In the genomic region with DNA sequence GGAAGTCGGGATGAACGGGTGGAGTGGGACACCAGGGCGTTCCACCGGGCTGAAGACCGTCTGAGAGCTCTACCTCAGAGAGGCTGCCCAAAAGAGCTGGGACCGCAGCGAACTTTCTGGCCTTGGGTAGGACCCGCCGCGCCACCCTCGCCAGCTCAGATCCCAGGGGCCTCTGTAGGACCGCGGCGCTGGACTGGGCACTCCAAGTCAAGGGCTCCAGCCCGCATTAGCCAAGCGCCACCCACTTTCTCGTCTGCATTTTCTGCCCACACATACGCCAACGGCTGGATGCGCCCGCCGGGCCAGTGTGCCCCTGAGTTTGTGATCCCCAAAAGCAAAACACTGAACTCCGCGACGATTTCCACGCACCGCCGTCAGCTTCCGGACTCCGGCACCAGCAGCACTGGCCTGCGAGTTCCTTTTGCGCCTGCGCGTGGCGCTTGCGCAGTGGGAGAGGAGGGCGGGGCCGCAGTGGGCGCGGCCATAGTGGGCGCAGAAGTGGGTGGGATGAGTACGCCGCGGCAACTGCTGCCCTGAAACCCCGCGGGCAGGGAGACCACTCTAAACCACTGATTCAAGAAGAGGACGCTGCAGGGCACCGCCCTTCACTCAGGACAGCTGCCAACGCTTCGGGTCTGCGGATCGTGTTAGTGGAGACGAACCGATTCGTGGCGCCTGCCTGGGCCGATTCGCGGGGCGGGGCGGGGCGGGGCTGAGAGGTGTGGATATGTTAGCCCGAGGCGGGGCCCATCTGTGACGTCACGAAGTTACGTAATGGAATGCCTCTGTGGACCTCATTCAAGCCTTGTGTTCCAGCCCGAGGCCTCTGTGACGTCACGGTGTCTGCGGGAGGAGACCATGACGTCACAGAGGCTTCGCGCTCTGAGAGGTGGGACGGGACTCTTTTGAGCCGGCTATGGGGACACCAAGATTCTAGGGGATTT, we compare ENCODE assay signal across 1 cellular context.
TF ChIP-seq lines count a peak whose summit lies in the region.

No MANE protein-coding gene starts in this region.

TF ChIP-seq in HepG2, 621 proteins besides CTCF, POLR2A, EP300 and RAD21 (continued from another document and continues in another):
- peak; percentile 84 for TF ChIP-seq ZNF883 (CRISPR knock-in tag; IDR thresholded peaks at IDR 0.05; ENCODE audit: not compliant biosample characterization)
- TF ChIP-seq ZNF484 (CRISPR knock-in tag; IDR thresholded peaks at IDR 0.05; ENCODE audit: borderline replicate concordance, low read depth): no peak
- no peak for TF ChIP-seq NBN (conservative IDR thresholded peaks at IDR 0.05)
- TF ChIP-seq REPIN1 (CRISPR knock-in tag; IDR thresholded peaks at IDR 0.05; ENCODE audit: borderline replicate concordance, low read depth): peak; percentile 82
- TF ChIP-seq, protein P1, sequence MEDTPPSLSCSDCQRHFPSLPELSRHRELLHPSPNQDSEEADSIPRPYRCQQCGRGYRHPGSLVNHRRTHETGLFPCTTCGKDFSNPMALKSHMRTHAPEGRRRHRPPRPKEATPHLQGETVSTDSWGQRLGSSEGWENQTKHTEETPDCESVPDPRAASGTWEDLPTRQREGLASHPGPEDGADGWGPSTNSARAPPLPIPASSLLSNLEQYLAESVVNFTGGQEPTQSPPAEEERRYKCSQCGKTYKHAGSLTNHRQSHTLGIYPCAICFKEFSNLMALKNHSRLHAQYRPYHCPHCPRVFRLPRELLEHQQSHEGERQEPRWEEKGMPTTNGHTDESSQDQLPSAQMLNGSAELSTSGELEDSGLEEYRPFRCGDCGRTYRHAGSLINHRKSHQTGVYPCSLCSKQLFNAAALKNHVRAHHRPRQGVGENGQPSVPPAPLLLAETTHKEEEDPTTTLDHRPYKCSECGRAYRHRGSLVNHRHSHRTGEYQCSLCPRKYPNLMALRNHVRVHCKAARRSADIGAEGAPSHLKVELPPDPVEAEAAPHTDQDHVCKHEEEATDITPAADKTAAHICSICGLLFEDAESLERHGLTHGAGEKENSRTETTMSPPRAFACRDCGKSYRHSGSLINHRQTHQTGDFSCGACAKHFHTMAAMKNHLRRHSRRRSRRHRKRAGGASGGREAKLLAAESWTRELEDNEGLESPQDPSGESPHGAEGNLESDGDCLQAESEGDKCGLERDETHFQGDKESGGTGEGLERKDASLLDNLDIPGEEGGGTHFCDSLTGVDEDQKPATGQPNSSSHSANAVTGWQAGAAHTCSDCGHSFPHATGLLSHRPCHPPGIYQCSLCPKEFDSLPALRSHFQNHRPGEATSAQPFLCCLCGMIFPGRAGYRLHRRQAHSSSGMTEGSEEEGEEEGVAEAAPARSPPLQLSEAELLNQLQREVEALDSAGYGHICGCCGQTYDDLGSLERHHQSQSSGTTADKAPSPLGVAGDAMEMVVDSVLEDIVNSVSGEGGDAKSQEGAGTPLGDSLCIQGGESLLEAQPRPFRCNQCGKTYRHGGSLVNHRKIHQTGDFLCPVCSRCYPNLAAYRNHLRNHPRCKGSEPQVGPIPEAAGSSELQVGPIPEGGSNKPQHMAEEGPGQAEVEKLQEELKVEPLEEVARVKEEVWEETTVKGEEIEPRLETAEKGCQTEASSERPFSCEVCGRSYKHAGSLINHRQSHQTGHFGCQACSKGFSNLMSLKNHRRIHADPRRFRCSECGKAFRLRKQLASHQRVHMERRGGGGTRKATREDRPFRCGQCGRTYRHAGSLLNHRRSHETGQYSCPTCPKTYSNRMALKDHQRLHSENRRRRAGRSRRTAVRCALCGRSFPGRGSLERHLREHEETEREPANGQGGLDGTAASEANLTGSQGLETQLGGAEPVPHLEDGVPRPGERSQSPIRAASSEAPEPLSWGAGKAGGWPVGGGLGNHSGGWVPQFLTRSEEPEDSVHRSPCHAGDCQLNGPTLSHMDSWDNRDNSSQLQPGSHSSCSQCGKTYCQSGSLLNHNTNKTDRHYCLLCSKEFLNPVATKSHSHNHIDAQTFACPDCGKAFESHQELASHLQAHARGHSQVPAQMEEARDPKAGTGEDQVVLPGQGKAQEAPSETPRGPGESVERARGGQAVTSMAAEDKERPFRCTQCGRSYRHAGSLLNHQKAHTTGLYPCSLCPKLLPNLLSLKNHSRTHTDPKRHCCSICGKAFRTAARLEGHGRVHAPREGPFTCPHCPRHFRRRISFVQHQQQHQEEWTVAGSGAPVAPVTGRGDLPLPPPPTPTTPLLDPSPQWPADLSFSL (CRISPR knock-in tag; IDR thresholded peaks at IDR 0.05): no peak; the same call in 1 of the 2 replicates
- TF ChIP-seq NFE2L1 (CRISPR knock-in tag; IDR thresholded peaks at IDR 0.05; ENCODE audit: borderline replicate concordance): no peak; the same call in 1 of the 2 replicates
- TF ChIP-seq, protein P2, sequence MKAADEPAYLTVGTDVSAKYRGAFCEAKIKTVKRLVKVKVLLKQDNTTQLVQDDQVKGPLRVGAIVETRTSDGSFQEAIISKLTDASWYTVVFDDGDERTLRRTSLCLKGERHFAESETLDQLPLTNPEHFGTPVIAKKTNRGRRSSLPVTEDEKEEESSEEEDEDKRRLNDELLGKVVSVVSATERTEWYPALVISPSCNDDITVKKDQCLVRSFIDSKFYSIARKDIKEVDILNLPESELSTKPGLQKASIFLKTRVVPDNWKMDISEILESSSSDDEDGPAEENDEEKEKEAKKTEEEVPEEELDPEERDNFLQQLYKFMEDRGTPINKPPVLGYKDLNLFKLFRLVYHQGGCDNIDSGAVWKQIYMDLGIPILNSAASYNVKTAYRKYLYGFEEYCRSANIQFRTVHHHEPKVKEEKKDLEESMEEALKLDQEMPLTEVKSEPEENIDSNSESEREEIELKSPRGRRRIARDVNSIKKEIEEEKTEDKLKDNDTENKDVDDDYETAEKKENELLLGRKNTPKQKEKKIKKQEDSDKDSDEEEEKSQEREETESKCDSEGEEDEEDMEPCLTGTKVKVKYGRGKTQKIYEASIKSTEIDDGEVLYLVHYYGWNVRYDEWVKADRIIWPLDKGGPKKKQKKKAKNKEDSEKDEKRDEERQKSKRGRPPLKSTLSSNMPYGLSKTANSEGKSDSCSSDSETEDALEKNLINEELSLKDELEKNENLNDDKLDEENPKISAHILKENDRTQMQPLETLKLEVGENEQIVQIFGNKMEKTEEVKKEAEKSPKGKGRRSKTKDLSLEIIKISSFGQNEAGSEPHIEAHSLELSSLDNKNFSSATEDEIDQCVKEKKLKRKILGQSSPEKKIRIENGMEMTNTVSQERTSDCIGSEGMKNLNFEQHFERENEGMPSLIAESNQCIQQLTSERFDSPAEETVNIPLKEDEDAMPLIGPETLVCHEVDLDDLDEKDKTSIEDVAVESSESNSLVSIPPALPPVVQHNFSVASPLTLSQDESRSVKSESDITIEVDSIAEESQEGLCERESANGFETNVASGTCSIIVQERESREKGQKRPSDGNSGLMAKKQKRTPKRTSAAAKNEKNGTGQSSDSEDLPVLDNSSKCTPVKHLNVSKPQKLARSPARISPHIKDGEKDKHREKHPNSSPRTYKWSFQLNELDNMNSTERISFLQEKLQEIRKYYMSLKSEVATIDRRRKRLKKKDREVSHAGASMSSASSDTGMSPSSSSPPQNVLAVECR (CRISPR knock-in tag; IDR thresholded peaks at IDR 0.05; ENCODE audit: borderline replicate concordance): peak; percentile 88; the same call in 1 of the 2 replicates
- no peak for TF ChIP-seq MAFG (CRISPR knock-in tag; IDR thresholded peaks at IDR 0.05)
- TF ChIP-seq, protein P3, sequence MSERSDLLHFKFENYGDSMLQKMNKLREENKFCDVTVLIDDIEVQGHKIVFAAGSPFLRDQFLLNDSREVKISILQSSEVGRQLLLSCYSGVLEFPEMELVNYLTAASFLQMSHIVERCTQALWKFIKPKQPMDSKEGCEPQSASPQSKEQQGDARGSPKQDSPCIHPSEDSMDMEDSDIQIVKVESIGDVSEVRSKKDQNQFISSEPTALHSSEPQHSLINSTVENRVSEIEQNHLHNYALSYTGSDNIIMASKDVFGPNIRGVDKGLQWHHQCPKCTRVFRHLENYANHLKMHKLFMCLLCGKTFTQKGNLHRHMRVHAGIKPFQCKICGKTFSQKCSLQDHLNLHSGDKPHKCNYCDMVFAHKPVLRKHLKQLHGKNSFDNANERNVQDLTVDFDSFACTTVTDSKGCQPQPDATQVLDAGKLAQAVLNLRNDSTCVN (CRISPR knock-in tag; IDR thresholded peaks at IDR 0.05; ENCODE audit: borderline replicate concordance): peak; percentile 88; the same call in 1 of the 2 replicates
- no peak for TF ChIP-seq LCORL (IDR thresholded peaks at IDR 0.05)
- TF ChIP-seq LCORL (CRISPR knock-in tag; IDR thresholded peaks at IDR 0.05): peak; percentile 78
- TF ChIP-seq, protein P4, sequence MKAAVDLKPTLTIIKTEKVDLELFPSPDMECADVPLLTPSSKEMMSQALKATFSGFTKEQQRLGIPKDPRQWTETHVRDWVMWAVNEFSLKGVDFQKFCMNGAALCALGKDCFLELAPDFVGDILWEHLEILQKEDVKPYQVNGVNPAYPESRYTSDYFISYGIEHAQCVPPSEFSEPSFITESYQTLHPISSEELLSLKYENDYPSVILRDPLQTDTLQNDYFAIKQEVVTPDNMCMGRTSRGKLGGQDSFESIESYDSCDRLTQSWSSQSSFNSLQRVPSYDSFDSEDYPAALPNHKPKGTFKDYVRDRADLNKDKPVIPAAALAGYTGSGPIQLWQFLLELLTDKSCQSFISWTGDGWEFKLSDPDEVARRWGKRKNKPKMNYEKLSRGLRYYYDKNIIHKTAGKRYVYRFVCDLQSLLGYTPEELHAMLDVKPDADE (CRISPR knock-in tag; IDR thresholded peaks at IDR 0.05): peak; percentile 91
- no peak for TF ChIP-seq U2AF1 (optimal IDR thresholded peaks at IDR 0.05; ENCODE audit: low read depth, low read length)
- TF ChIP-seq CHD4 (IDR thresholded peaks at IDR 0.05; ENCODE audit: borderline replicate concordance, low read length): peak; percentile 44; the same call in 1 of the 2 replicates
- TF ChIP-seq EED (CRISPR knock-in tag; IDR thresholded peaks at IDR 0.05): peak; percentile 85
- peak; percentile 74; the same call in 1 of the 2 replicates for TF ChIP-seq ZNF766 (CRISPR knock-in tag; IDR thresholded peaks at IDR 0.05; ENCODE audit: borderline replicate concordance)
- TF ChIP-seq ZNF564 (CRISPR knock-in tag; IDR thresholded peaks at IDR 0.05): no peak; the same call in 1 of the 2 replicates
- no peak for TF ChIP-seq ZNF616 (CRISPR knock-in tag; IDR thresholded peaks at IDR 0.05; ENCODE audit: low read depth)
- TF ChIP-seq POGZ (CRISPR knock-in tag; IDR thresholded peaks at IDR 0.05): peak; percentile 88
- TF ChIP-seq ZNF24 (IDR thresholded peaks at IDR 0.05): 0 out of 2 replicates have a peak, but pooled peaks have one; percentile 33
- TF ChIP-seq, protein P5, sequence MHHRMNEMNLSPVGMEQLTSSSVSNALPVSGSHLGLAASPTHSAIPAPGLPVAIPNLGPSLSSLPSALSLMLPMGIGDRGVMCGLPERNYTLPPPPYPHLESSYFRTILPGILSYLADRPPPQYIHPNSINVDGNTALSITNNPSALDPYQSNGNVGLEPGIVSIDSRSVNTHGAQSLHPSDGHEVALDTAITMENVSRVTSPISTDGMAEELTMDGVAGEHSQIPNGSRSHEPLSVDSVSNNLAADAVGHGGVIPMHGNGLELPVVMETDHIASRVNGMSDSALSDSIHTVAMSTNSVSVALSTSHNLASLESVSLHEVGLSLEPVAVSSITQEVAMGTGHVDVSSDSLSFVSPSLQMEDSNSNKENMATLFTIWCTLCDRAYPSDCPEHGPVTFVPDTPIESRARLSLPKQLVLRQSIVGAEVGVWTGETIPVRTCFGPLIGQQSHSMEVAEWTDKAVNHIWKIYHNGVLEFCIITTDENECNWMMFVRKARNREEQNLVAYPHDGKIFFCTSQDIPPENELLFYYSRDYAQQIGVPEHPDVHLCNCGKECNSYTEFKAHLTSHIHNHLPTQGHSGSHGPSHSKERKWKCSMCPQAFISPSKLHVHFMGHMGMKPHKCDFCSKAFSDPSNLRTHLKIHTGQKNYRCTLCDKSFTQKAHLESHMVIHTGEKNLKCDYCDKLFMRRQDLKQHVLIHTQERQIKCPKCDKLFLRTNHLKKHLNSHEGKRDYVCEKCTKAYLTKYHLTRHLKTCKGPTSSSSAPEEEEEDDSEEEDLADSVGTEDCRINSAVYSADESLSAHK (CRISPR knock-in tag; IDR thresholded peaks at IDR 0.05; ENCODE audit: borderline replicate concordance): 0 out of 2 replicates have a peak, but pooled peaks have one; percentile 28
- peak; percentile 85 for TF ChIP-seq ETV5 (CRISPR knock-in tag; IDR thresholded peaks at IDR 0.05; ENCODE audit: borderline replicate concordance)
- TF ChIP-seq CBFB (CRISPR knock-in tag; IDR thresholded peaks at IDR 0.05): peak; percentile 74
- TF ChIP-seq SALL1 (CRISPR knock-in tag; IDR thresholded peaks at IDR 0.05): peak; percentile 93
- TF ChIP-seq ZNF652 (CRISPR knock-in tag; IDR thresholded peaks at IDR 0.05; ENCODE audit: borderline replicate concordance, low read depth): 0 out of 2 replicates have a peak, but pooled peaks have one; percentile 11
- TF ChIP-seq ZFP37 (CRISPR knock-in tag; IDR thresholded peaks at IDR 0.05; ENCODE audit: borderline replicate concordance): 0 out of 2 replicates have a peak, but pooled peaks have one; percentile 15
- TF ChIP-seq, protein P6, sequence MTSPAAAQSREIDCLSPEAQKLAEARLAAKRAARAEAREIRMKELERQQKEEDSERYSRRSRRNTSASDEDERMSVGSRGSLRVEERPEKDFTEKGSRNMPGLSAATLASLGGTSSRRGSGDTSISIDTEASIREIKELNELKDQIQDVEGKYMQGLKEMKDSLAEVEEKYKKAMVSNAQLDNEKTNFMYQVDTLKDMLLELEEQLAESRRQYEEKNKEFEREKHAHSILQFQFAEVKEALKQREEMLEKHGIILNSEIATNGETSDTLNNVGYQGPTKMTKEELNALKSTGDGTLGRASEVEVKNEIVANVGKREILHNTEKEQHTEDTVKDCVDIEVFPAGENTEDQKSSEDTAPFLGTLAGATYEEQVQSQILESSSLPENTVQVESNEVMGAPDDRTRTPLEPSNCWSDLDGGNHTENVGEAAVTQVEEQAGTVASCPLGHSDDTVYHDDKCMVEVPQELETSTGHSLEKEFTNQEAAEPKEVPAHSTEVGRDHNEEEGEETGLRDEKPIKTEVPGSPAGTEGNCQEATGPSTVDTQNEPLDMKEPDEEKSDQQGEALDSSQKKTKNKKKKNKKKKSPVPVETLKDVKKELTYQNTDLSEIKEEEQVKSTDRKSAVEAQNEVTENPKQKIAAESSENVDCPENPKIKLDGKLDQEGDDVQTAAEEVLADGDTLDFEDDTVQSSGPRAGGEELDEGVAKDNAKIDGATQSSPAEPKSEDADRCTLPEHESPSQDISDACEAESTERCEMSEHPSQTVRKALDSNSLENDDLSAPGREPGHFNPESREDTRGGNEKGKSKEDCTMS (CRISPR knock-in tag; conservative IDR thresholded peaks at IDR 0.05): peak; percentile 76
- TF ChIP-seq, protein P7, sequence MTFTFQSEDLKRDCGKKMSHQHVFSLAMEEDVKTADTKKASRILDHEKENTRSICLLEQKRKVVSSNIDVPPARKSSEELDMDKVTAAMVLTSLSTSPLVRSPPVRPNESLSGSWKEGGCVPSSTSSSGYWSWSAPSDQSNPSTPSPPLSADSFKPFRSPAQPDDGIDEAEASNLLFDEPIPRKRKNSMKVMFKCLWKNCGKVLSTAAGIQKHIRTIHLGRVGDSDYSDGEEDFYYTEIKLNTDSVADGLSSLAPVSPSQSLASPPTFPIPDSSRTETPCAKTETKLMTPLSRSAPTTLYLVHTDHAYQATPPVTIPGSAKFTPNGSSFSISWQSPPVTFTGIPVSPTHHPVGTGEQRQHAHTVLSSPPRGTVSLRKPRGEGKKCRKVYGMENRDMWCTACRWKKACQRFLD (CRISPR knock-in tag; IDR thresholded peaks at IDR 0.05; ENCODE audit: borderline replicate concordance): peak; percentile 92
- TF ChIP-seq SSRP1 (CRISPR knock-in tag; IDR thresholded peaks at IDR 0.05): peak; percentile 91
